ENCODE assay signal across 13 cellular contexts in the genomic region with DNA sequence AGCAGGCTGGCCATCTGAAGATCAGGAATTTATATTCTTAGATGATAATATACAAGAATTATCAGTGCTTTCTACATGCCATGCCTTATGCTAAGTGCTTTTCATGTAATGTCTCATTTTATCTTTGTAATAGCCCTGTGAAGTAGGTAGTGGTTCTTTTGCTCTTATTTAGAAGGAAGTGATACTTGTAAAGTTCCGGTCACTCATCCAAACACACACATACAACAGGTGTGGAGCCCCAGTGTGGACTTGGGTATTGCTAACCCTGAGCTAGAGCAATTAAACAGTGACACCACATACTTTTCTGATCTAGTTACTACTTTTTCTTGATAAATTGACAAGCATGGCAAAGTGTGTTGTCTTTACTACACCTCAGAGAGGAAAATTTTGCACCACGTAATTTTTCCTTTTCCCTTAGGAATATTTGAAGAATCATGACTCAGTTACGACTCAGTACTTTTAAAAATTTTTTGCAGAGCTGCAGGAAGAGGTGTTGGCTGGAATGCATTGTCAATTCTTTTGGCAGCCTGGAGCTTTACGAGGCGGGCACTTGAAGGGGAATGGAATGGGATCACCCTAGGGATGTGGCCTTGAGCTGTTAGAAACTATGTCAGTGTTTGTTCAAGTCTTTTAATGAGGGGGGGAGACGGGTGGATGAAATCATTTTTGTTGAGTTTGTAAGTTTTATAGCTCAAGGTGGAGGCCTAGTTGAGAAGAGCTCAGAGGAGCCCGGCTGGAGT.
DNase-seq lines count a peak whose midpoint lies in the region; FAIRE-seq and TF ChIP-seq lines count a peak whose summit lies in the region.
"Had no signal": no experiment of that assay in that cellular context is flagged by ENCODE, and none has a peak within 500 bp of the region (broad histone marks: within the 10 kb centered on the region; RNA-seq: fewer than 3 reads in every experiment).

No MANE protein-coding gene starts in this region.

- H3K9me2 ChIP-seq in OCI-LY7 (ENCODE audit: insufficient read depth, low read length), result no peaks in the 10 kb centered on the region

- no peak for FAIRE-seq in HTR-8/SVneo (lab: Jason Lieb, UNC)

- no peak overlapping the region for H2AFZ ChIP-seq in OCI-LY7 (ENCODE audit: low read length)

- DNase-seq in ACHN, result peak; percentile 12
- DNase-seq in HTR-8/SVneo (ENCODE audit: insufficient read length, low spot score), result peak; percentile 7
- DNase-seq in dermis blood vessel endothelial cell, result peak; percentile 92
- peak; percentile 6 to 81 for DNase-seq in lung microvascular endothelial cell (ENCODE audit: low read depth in 2 of 2)
- no peak for DNase-seq in SJCRH30
- no peak for DNase-seq in KG1 (lab: John Stamatoyannopoulos, UW)
- DNase-seq in epidermal melanocyte (ENCODE audit: insufficient read length, low spot score), result no peak
- no peak for DNase-seq in OCI-LY7 (ENCODE audit: low spot score)
- DNase-seq: activated CD4-positive, alpha-beta T cell treated with anti-CD3 and anti-CD28 coated beads, Interleukin-2, amount 50 U/mL, for 48 hours; activated naive CD4-positive, alpha-beta T cell treated with Interleukin-2 at 50 U/mL for 16 hours; GDM1; NCI-H1092; NCI-H82 had no signal

- H3K4me2 ChIP-seq in OCI-LY7 (ENCODE audit: low read length), result no peak overlapping the region

- POLR2A ChIA-PET in OCI-LY7 (lab: Charles Lee), result interaction anchor here (0.7 to 0.8 kb wide), 2 partner anchors 10 to 147 kb away, joined by 3 read pairs; no protein-coding TSS in a partner anchor

- H4K20me1 ChIP-seq in OCI-LY7 (ENCODE audit: insufficient read depth, low read length), result no peaks in the 10 kb centered on the region

- CTCF ChIA-PET in OCI-LY7 (lab: Charles Lee; ENCODE audit: unreplicated experiment), result no interaction called here

- no peak overlapping the region for H3K4me3 ChIP-seq in SJCRH30
- no peak overlapping the region for H3K4me3 ChIP-seq in OCI-LY7 (ENCODE audit: low read depth, low read length, poor library complexity, severe bottlenecking)

- H3K9me3 ChIP-seq in SJCRH30 (replicated peaks) (no peaks in the 10 kb centered on the region), OCI-LY7 (ENCODE audit: low read length) (no peaks in the 10 kb centered on the region)

- no peak for TF ChIP-seq CTCF in OCI-LY7 (conservative IDR thresholded peaks at IDR 0.05; ENCODE audit: low read length)

- H3K27ac ChIP-seq in SJCRH30 (no peak overlapping the region), OCI-LY7 (ENCODE audit: low read depth, low read length, poor library complexity, severe bottlenecking) (no peak overlapping the region)

- H3K27me3 ChIP-seq in SJCRH30, result no peaks in the 10 kb centered on the region

- no TSS peak for BruUV-seq in OCI-LY7 (replicated peaks; lab: Mats Ljungman, UMichigan)

- in situ Hi-C loops in ACHN (cut with HindIII; ENCODE audit: low pct_ligation_motif_present, low pct_unique_long_range_greater_than_20kb, low sequenced_read_pairs), result no loop called here

- intact Hi-C loops in OCI-LY7 (cut with micrococcal nuclease; ENCODE audit: unreplicated experiment), result no loop called here

- no peaks in the 10 kb centered on the region for H3K79me2 ChIP-seq in OCI-LY7 (ENCODE audit: insufficient read depth, low read depth, low read length)

- peaks cover 3% of the 10 kb centered on the region; the same call in 1 of the 2 replicates for H3K4me1 ChIP-seq in SJCRH30
- no peaks in the 10 kb centered on the region for H3K4me1 ChIP-seq in OCI-LY7 (ENCODE audit: insufficient read depth, low read length, poor library complexity, severe bottlenecking)

- H3K36me3 ChIP-seq in SJCRH30 (no peaks in the 10 kb centered on the region), OCI-LY7 (ENCODE audit: insufficient read depth, low read length) (no peaks in the 10 kb centered on the region)

Comparison
In these comparisons a context has a peak if more than half of its experiments do, and no peak if none do; other contexts are left out.
1. DNase-seq: peak in ACHN (single experiment), HTR-8/SVneo (single experiment), dermis blood vessel endothelial cell (single experiment) and lung microvascular endothelial cell (2 of 2); none in SJCRH30 (0 of 2), KG1 (single experiment), epidermal melanocyte (single experiment) and OCI-LY7 (single experiment).